Comparison of ENCODE assay signal across 24 cellular contexts in the genomic region with DNA sequence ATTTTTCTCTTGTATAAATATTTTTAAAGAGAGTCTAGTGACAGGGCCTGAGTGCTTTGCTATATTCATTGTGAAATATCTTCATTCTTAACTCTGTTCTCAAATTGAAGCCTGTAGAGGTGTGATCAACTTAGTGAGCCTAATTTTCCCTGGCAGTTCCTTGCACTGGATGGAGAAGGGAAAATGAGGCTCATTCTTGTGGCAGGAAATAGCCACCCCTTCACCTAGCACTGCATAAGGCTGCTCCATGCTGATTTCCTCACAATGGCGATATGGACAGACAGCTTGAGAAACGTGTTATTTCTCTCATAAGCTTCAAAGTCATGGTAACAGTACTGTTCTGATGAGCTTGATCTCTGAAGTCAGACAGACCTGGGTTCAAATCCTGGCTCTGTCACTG.
"Had no signal": no experiment of that assay in that cellular context is flagged by ENCODE, and none has a peak within 500 bp of the region (broad histone marks: within the 10 kb centered on the region; RNA-seq: fewer than 3 reads in every experiment).

No MANE protein-coding gene starts in this region.

- H3K27ac Mint-ChIP-seq: immature natural killer cell; natural killer cell; progenitor cell of endocrine pancreas; stimulated activated naive B cell treated with anti-CD40 and anti-IgM and Interleukin-4, amounts not matched to agents 10 μg/mL and 1 μg/mL and 100 μg/mL, for 72 hours; type B pancreatic cell had no signal

- H3K79me2 ChIP-seq: parathyroid adenoma had no signal

- ATAC-seq: left ventricle myocardium superior; natural killer cell; right lobe of liver; stimulated activated naive B cell treated with anti-CD40 and anti-IgM and Interleukin-4, amounts not matched to agents 10 μg/mL and 1 μg/mL and 100 μg/mL, for 72 hours had no signal

- H2AFZ ChIP-seq: parathyroid adenoma had no signal

- DNase-seq: dorsolateral prefrontal cortex; effector CD4-positive, alpha-beta T cell; hypothalamus; immature natural killer cell; islet precursor cell; left ventricle myocardium superior; lower lobe of right lung; natural killer cell; right lobe of liver; small intestine; stimulated activated CD4-positive, alpha-beta T cell treated with anti-CD3 and anti-CD28 coated beads, Interleukin-15, amount 100 ng/mL, for 24 hours; stimulated activated CD4-positive, alpha-beta T cell treated with anti-CD3 and anti-CD28 coated beads, Interleukin-2, amount 100 ng/mL, for 48 hours; stimulated activated naive B cell treated with anti-CD40 and anti-IgM and Interleukin-4, amounts not matched to agents 10 μg/mL and 1 μg/mL and 100 μg/mL, for 72 hours; substantia nigra; testis; tibial artery had no signal

- H3K36me3 Mint-ChIP-seq: immature natural killer cell; natural killer cell; stimulated activated naive B cell treated with anti-CD40 and anti-IgM and Interleukin-4, amounts not matched to agents 10 μg/mL and 1 μg/mL and 100 μg/mL, for 72 hours; type B pancreatic cell had no signal

- FAIRE-seq: colon, frontal cortex, small intestine, urothelium cell line had no signal

- H3K27ac ChIP-seq: dorsolateral prefrontal cortex, lower lobe of right lung, neutrophil, parathyroid adenoma, right lobe of liver, testis, tibial artery had no signal

- H3K27me3 ChIP-seq: neutrophil, right lobe of liver, testis, tibial artery had no signal

- H3K9ac ChIP-seq: parathyroid adenoma had no signal

- H3K9me3 Mint-ChIP-seq: immature natural killer cell; natural killer cell; neural crest cell; stimulated activated naive B cell treated with anti-CD40 and anti-IgM and Interleukin-4, amounts not matched to agents 10 μg/mL and 1 μg/mL and 100 μg/mL, for 72 hours; type B pancreatic cell had no signal

- H3K36me3 ChIP-seq: lower lobe of right lung, neutrophil, right lobe of liver, tibial artery had no signal

- H3K4me3 Mint-ChIP-seq: immature natural killer cell; natural killer cell; neural crest cell; stimulated activated naive B cell treated with anti-CD40 and anti-IgM and Interleukin-4, amounts not matched to agents 10 μg/mL and 1 μg/mL and 100 μg/mL, for 72 hours; type B pancreatic cell had no signal

- H3K4me1 ChIP-seq: lower lobe of right lung, parathyroid adenoma, testis, tibial artery had no signal

- H3K9me3 ChIP-seq: lower lobe of right lung, neutrophil, right lobe of liver, testis, tibial artery had no signal

- H3K4me1 Mint-ChIP-seq: natural killer cell, neural crest cell had no signal

- H3K4me3 ChIP-seq: dorsolateral prefrontal cortex, lower lobe of right lung, right lobe of liver, testis, tibial artery had no signal
